In genomic region chr18:43919565-43919964, GRCh38 we compare ENCODE assay signal across 16 cellular contexts.
DNase-seq lines count a peak whose midpoint lies in the region; ATAC-seq and TF ChIP-seq lines count a peak whose summit lies in the region.
"Had no signal": no experiment of that assay in that cellular context is flagged by ENCODE, and none has a peak within 500 bp of the region (broad histone marks: within the 10 kb centered on the region; RNA-seq: fewer than 3 reads in every experiment).

No MANE protein-coding gene starts in this region.

- no peaks in the 10 kb centered on the region for H3K9me3 Mint-ChIP-seq in nephron

- H3K4me3 Mint-ChIP-seq in nephron: no peak overlapping the region
- H3K4me3 Mint-ChIP-seq: activated CD4-positive, alpha-beta memory T cell treated with anti-CD3 and anti-CD28 coated beads, Interleukin-2, amount 10 ng/mL, durations not matched to agents 7 days and 5 days; activated naive CD8-positive, alpha-beta T cell treated with anti-CD3 and anti-CD28 coated beads for 36 hours had no signal

- no peaks in the 10 kb centered on the region for H3K27me3 Mint-ChIP-seq in nephron (ENCODE audit: low read depth)
- H3K27me3 Mint-ChIP-seq: activated CD4-positive, alpha-beta memory T cell treated with anti-CD3 and anti-CD28 coated beads, Interleukin-2, amount 10 ng/mL, durations not matched to agents 7 days and 5 days; activated naive CD8-positive, alpha-beta T cell treated with anti-CD3 and anti-CD28 coated beads for 36 hours had no signal

- H3K27ac Mint-ChIP-seq in nephron: peak overlapping the region; percentile 39 to 76 (median 50)
- H3K27ac Mint-ChIP-seq: activated CD4-positive, alpha-beta memory T cell treated with anti-CD3 and anti-CD28 coated beads, Interleukin-2, amount 10 ng/mL, durations not matched to agents 7 days and 5 days; activated naive CD8-positive, alpha-beta T cell treated with anti-CD3 and anti-CD28 coated beads for 36 hours had no signal

- DNase-seq in DMS53 treated with DMSO at 0.1 percent for 48 hours (lab: John Stamatoyannopoulos, UW; ENCODE audit: unreplicated experiment): peak; percentile 87
- DNase-seq in NCI-H2081 (lab: John Stamatoyannopoulos, UW): peak; percentile 61 to 92
- DNase-seq in amniotic epithelial cell (ENCODE audit: low read depth): peak; percentile 30
- DNase-seq in Right ventricle myocardium superior: no peak
- DNase-seq in NCI-H2171 (lab: John Stamatoyannopoulos, UW): no peak
- DNase-seq: activated CD4-positive, alpha-beta memory T cell treated with anti-CD3 and anti-CD28 coated beads, Interleukin-2, amount 10 ng/mL, durations not matched to agents 7 days and 5 days; activated naive CD8-positive, alpha-beta T cell treated with anti-CD3 and anti-CD28 coated beads for 36 hours; activated T-cell treated with anti-CD3 and anti-CD28 coated beads, Interleukin-2, amount 50 U/mL, for 48 hours; esophagus squamous epithelium; H7; MM.1S; stimulated activated CD4-positive, alpha-beta T cell treated with anti-CD3 and anti-CD28 coated beads, Interleukin-2, amount 100 ng/mL, for 48 hours; T-helper 1 cell; upper lobe of right lung had no signal

- intact Hi-C loops in Right ventricle myocardium superior (cut with DNase I): no loop called here

- no peaks in the 10 kb centered on the region for H3K36me3 Mint-ChIP-seq in nephron (ENCODE audit: low read depth)
- H3K36me3 Mint-ChIP-seq: activated naive CD8-positive, alpha-beta T cell treated with anti-CD3 and anti-CD28 coated beads for 36 hours had no signal

- no peak for TF ChIP-seq CTCF in nephron (IDR thresholded peaks at IDR 0.05; ENCODE audit: unreplicated experiment in 3 of 3)

- peaks cover 11% of the 10 kb centered on the region for H3K4me1 Mint-ChIP-seq in nephron
- H3K4me1 Mint-ChIP-seq: activated CD4-positive, alpha-beta memory T cell treated with anti-CD3 and anti-CD28 coated beads, Interleukin-2, amount 10 ng/mL, durations not matched to agents 7 days and 5 days; activated naive CD8-positive, alpha-beta T cell treated with anti-CD3 and anti-CD28 coated beads for 36 hours had no signal

- no peak for ATAC-seq in GM21367 (IDR thresholded peaks at IDR 0.05; ENCODE audit: unreplicated experiment)
- no peak for ATAC-seq in Right ventricle myocardium superior (ENCODE audit: poor library complexity)
- ATAC-seq: upper lobe of right lung had no signal

Comparison
In these comparisons a context has a peak if more than half of its experiments do, and no peak if none do; other contexts are left out.
1. DNase-seq: peak in DMS53 treated with DMSO at 0.1 percent for 48 hours (single experiment), NCI-H2081 (2 of 2) and amniotic epithelial cell (single experiment); none in Right ventricle myocardium superior (single experiment) and NCI-H2171 (single experiment).